17 cellular contexts compared by ENCODE assay signal in the genomic region with DNA sequence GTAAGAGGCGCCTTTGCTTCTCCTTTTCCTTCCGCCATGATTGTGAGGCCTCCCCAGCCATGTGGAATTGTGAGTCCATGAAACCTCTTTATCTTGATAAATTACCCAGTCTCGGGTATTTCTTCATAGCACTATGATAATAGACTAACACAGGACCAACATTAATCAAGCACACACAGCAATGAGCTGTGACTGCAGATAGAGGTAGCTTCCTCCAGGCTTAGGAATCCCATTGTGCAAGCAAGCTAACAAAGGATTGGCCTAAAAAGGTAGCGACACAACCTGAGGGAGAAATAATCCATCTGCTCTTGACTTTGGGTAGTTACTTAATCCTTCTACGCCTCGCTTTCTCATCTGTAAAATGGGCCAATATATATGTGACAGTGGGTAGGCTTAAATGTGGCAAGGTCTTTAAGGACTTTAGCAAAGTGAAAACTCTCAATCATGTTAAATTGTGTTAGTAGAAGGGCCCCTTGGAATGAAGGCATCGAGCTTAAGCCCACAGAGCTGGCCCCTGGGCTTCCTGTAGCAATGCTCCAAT.
DNase-seq lines count a peak whose midpoint lies in the region; TF ChIP-seq lines count a peak whose summit lies in the region.
"Had no signal": no experiment of that assay in that cellular context is flagged by ENCODE, and none has a peak within 500 bp of the region (broad histone marks: within the 10 kb centered on the region; RNA-seq: fewer than 3 reads in every experiment).

No MANE protein-coding gene starts in this region.

- H3K9me3 ChIP-seq in AG04450 (ENCODE audit: control insufficient read depth, insufficient read depth, low read length) (no peaks in the 10 kb centered on the region; the same call in 1 of the 2 replicates), fibroblast of lung (ENCODE audit: control insufficient read depth, insufficient read depth, low read depth, low read length) (no peaks in the 10 kb centered on the region)
- no peaks in the 10 kb centered on the region for H3K9me3 ChIP-seq in effector memory CD4-positive, alpha-beta T cell (ENCODE audit: control insufficient read depth, low read length)
- H3K9me3 ChIP-seq: ascending aorta, ovary had no signal

- POLR2A ChIA-PET in AG04450 (lab: Yijun Ruan, JAX) (interaction anchor here (0.6 to 1.3 kb wide), 2 partner anchors 197 to 394 kb away, joined by 4 to 7 read pairs; a partner anchor contains a TSS), RWPE1 (lab: Yijun Ruan, JAX; ENCODE audit: low non-redundant PET) (no interaction called here)

- H3K27ac ChIP-seq in AG04450 (ENCODE audit: low read depth, low read length) (peak overlapping the region; percentile 75), RWPE1 (peak overlapping the region; percentile 28), fibroblast of lung (ENCODE audit: insufficient read depth, low read length) (no peak overlapping the region)
- no peak overlapping the region for H3K27ac ChIP-seq in effector memory CD4-positive, alpha-beta T cell (ENCODE audit: insufficient read depth, low read length, poor library complexity, severe bottlenecking)
- H3K27ac ChIP-seq: ascending aorta, epithelial cell of prostate had no signal

- no peaks in the 10 kb centered on the region for H3K27me3 ChIP-seq in AG04450 (ENCODE audit: control insufficient read depth, insufficient read depth, low read length)
- no peaks in the 10 kb centered on the region for H3K27me3 ChIP-seq in fibroblast of lung (ENCODE audit: control insufficient read depth, insufficient read depth, low read length)
- no peaks in the 10 kb centered on the region for H3K27me3 ChIP-seq in effector memory CD4-positive, alpha-beta T cell (replicated peaks; ENCODE audit: control insufficient read depth, insufficient read depth, low read length, poor library complexity, severe bottlenecking)
- H3K27me3 ChIP-seq: ascending aorta, ovary had no signal

- H3K27ac Mint-ChIP-seq in progenitor cell of endocrine pancreas: peak overlapping the region; percentile 70
- H3K27ac Mint-ChIP-seq: IgD-negative memory B cell, naive B cell had no signal

- no peak overlapping the region for H3K9ac ChIP-seq in fibroblast of lung (ENCODE audit: insufficient read depth, low read length)

- no peak for DNase-seq in AG04450 (ENCODE audit: low read depth, low spot score)
- no peak for DNase-seq in RWPE1 (ENCODE audit: low spot score)
- peak in 1 of 2 donors; percentile 82 for DNase-seq in fibroblast of lung (ENCODE audit: low read depth in 2 of 2)
- DNase-seq in progenitor cell of endocrine pancreas (ENCODE audit: low spot score, unreplicated experiment): no peak
- DNase-seq in stimulated activated CD4-positive, alpha-beta T cell treated with anti-CD3 and anti-CD28 coated beads, Interleukin-12 subunit alpha, Interleukin-12 subunit beta, amount 100 ng/mL, for 4 hours: no peak
- no peak for DNase-seq in activated CD4-positive, alpha-beta T cell treated with anti-CD3 and anti-CD28 coated beads, Interleukin-2, amount 50 U/mL, for 1 hour
- no peak for DNase-seq in effector memory CD4-positive, alpha-beta T cell
- DNase-seq in activated CD8-positive, alpha-beta memory T cell treated with anti-CD3 and anti-CD28 coated beads for 24 hours: no peak
- DNase-seq: activated CD4-positive, alpha-beta T cell treated with anti-CD3 and anti-CD28 coated beads for 48 hours; activated naive CD4-positive, alpha-beta T cell treated with anti-CD3 and anti-CD28 coated beads, Interleukin-2, amount 50 U/mL, for 16 hours; Calu3; naive B cell; NCI-H187 treated with DMSO at 0.1 percent for 48 hours had no signal

- no peaks in the 10 kb centered on the region for H3K79me2 ChIP-seq in fibroblast of lung (ENCODE audit: control insufficient read depth, insufficient read depth, low read length)

- TF ChIP-seq CTCF in AG04450 (IDR thresholded peaks at IDR 0.05; ENCODE audit: low read depth, low read length) (no peak), RWPE1 (conservative IDR thresholded peaks at IDR 0.05; ENCODE audit: low read depth) (no peak), fibroblast of lung (conservative IDR thresholded peaks at IDR 0.05 in 1 of 2, IDR thresholded peaks at IDR 0.05 in 1 of 2; ENCODE audit: low read depth in 1 of 2, low read length in 2 of 2) (no peak), progenitor cell of endocrine pancreas (IDR thresholded peaks at IDR 0.05; ENCODE audit: unreplicated experiment) (no peak)

- H4K20me1 ChIP-seq in fibroblast of lung (ENCODE audit: control insufficient read depth, extremely low read depth, insufficient read depth, low read length): no peaks in the 10 kb centered on the region

- no peak overlapping the region for H3K4me3 Mint-ChIP-seq in progenitor cell of endocrine pancreas (ENCODE audit: low read depth)
- H3K4me3 Mint-ChIP-seq: IgD-negative memory B cell, naive B cell had no signal

- H3K36me3 ChIP-seq in fibroblast of lung (ENCODE audit: control insufficient read depth, insufficient read depth, low read length): no peaks in the 10 kb centered on the region
- H3K36me3 ChIP-seq in effector memory CD4-positive, alpha-beta T cell (ENCODE audit: control insufficient read depth, insufficient read depth, low read length): no peaks in the 10 kb centered on the region
- H3K36me3 ChIP-seq: ascending aorta, ovary had no signal

- H3K4me3 ChIP-seq in AG04450 (ENCODE audit: low read depth, low read length): no peak overlapping the region
- no peak overlapping the region for H3K4me3 ChIP-seq in fibroblast of lung (replicated peaks in 1 of 4; ENCODE audit: control extremely low read depth in 1 of 4, insufficient read depth in 1 of 4, low read depth in 3 of 4, low read length in 4 of 4)
- no peak overlapping the region for H3K4me3 ChIP-seq in effector memory CD4-positive, alpha-beta T cell (ENCODE audit: insufficient read depth, low read depth, low read length, poor library complexity, severe bottlenecking)
- H3K4me3 ChIP-seq: ascending aorta, ovary had no signal

- CTCF ChIA-PET in AG04450 (lab: Charles Lee) (interaction anchor here (1.4 kb wide), 1 partner anchor 26 kb away, joined by 5 read pairs; no protein-coding TSS in a partner anchor), RWPE1 (lab: Yijun Ruan, JAX) (interaction anchor here (0.6 kb wide), 1 partner anchor 26 kb away, joined by 3 read pairs; no protein-coding TSS in a partner anchor)

- peak overlapping the region; percentile 86 for H3K4me2 ChIP-seq in fibroblast of lung (ENCODE audit: extremely low read depth, insufficient read depth, low read length)

- no peaks in the 10 kb centered on the region for H3K36me3 Mint-ChIP-seq in progenitor cell of endocrine pancreas (ENCODE audit: insufficient read depth)
- H3K36me3 Mint-ChIP-seq: IgD-negative memory B cell, naive B cell had no signal

- no peaks in the 10 kb centered on the region for H3K27me3 Mint-ChIP-seq in progenitor cell of endocrine pancreas

- peak overlapping the region; percentile 18 for H2AFZ ChIP-seq in fibroblast of lung (ENCODE audit: low read length)

- no peaks in the 10 kb centered on the region for H3K9me3 Mint-ChIP-seq in progenitor cell of endocrine pancreas (ENCODE audit: low read depth)
- H3K9me3 Mint-ChIP-seq: IgD-negative memory B cell had no signal

- H3K4me1 Mint-ChIP-seq in progenitor cell of endocrine pancreas (ENCODE audit: low read depth): peaks cover 68% of the 10 kb centered on the region

- H3K4me1 ChIP-seq in fibroblast of lung (ENCODE audit: control insufficient read depth, extremely low read depth, insufficient read depth, low read length): peaks cover 4% of the 10 kb centered on the region
- H3K4me1 ChIP-seq in effector memory CD4-positive, alpha-beta T cell (ENCODE audit: control insufficient read depth, insufficient read depth, low read length, poor library complexity, severe bottlenecking): no peaks in the 10 kb centered on the region
- H3K4me1 ChIP-seq: ascending aorta had no signal

Comparison
In these comparisons a context has a peak if more than half of its experiments do, and no peak if none do; other contexts are left out.
1. H3K27ac ChIP-seq: peak in AG04450 (single experiment) and RWPE1 (single experiment); none in fibroblast of lung (single experiment) and effector memory CD4-positive, alpha-beta T cell (single experiment).